ENCODE assay signal across 1 cellular context in the genomic region with DNA sequence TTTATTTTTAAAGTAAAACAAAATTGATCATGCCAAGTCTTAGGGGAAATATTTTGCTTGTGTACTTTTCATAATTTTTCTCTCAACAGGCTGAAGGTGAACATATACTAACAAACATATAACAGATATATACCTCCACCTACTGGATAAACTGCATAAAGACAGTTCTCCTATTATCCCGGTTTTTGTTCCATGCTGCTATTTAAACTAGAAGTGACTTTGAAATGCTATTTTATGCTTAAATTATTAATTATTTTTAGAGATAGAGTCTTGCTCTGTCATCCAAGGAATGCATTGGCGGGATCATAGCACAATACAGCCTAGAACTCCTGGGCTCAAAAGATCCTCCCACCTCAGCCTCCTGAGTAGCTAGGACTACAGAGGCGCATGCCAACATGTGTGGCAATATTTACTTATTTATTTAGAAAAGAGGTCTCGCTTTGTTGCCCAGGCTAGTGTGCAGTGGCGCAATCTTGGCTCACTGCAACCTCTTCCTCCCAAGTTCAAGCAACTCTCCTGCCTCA.
TF ChIP-seq lines count a peak whose summit lies in the region.

No MANE protein-coding gene starts in this region.

TF ChIP-seq in HepG2, 621 proteins besides CTCF, POLR2A, EP300 and RAD21 (continued from another document and continues in another):
- TF ChIP-seq, protein P1, sequence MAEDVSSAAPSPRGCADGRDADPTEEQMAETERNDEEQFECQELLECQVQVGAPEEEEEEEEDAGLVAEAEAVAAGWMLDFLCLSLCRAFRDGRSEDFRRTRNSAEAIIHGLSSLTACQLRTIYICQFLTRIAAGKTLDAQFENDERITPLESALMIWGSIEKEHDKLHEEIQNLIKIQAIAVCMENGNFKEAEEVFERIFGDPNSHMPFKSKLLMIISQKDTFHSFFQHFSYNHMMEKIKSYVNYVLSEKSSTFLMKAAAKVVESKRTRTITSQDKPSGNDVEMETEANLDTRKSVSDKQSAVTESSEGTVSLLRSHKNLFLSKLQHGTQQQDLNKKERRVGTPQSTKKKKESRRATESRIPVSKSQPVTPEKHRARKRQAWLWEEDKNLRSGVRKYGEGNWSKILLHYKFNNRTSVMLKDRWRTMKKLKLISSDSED (CRISPR knock-in tag; IDR thresholded peaks at IDR 0.05) = no peak
- TF ChIP-seq, protein P2, sequence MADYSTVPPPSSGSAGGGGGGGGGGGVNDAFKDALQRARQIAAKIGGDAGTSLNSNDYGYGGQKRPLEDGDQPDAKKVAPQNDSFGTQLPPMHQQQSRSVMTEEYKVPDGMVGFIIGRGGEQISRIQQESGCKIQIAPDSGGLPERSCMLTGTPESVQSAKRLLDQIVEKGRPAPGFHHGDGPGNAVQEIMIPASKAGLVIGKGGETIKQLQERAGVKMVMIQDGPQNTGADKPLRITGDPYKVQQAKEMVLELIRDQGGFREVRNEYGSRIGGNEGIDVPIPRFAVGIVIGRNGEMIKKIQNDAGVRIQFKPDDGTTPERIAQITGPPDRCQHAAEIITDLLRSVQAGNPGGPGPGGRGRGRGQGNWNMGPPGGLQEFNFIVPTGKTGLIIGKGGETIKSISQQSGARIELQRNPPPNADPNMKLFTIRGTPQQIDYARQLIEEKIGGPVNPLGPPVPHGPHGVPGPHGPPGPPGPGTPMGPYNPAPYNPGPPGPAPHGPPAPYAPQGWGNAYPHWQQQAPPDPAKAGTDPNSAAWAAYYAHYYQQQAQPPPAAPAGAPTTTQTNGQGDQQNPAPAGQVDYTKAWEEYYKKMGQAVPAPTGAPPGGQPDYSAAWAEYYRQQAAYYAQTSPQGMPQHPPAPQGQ (CRISPR knock-in tag; IDR thresholded peaks at IDR 0.05; ENCODE audit: borderline replicate concordance) = no peak
- TF ChIP-seq ZNF326 (CRISPR knock-in tag; IDR thresholded peaks at IDR 0.05; ENCODE audit: borderline replicate concordance) (no peak), SMAD9 (CRISPR knock-in tag; IDR thresholded peaks at IDR 0.05) (no peak), JARID2 (CRISPR knock-in tag; IDR thresholded peaks at IDR 0.05; ENCODE audit: insufficient replicate concordance) (no peak), RBAK (CRISPR knock-in tag; IDR thresholded peaks at IDR 0.05) (no peak), ZNF782 (CRISPR knock-in tag; IDR thresholded peaks at IDR 0.05; ENCODE audit: borderline replicate concordance) (no peak), TMF1 (CRISPR knock-in tag; IDR thresholded peaks at IDR 0.05; ENCODE audit: low read depth) (no peak), ETV5 (CRISPR knock-in tag; IDR thresholded peaks at IDR 0.05; ENCODE audit: borderline replicate concordance) (peak; percentile 44; the same call in 1 of the 2 replicates), ZKSCAN5 (CRISPR knock-in tag; IDR thresholded peaks at IDR 0.05) (no peak), ONECUT2 (CRISPR knock-in tag; IDR thresholded peaks at IDR 0.05) (no peak), ZNF143 (CRISPR knock-in tag; IDR thresholded peaks at IDR 0.05) (no peak), ZNF468 (CRISPR knock-in tag; IDR thresholded peaks at IDR 0.05) (no peak), CENPX (CRISPR knock-in tag; IDR thresholded peaks at IDR 0.05) (no peak), ZNF7 (CRISPR knock-in tag; IDR thresholded peaks at IDR 0.05) (no peak), ZNF629 (CRISPR knock-in tag; conservative IDR thresholded peaks at IDR 0.05) (peak; percentile 47), ZNF382 (CRISPR knock-in tag; IDR thresholded peaks at IDR 0.05; ENCODE audit: borderline replicate concordance) (no peak), ZNF598 (CRISPR knock-in tag; IDR thresholded peaks at IDR 0.05; ENCODE audit: borderline replicate concordance) (no peak), ZNF446 (CRISPR knock-in tag; IDR thresholded peaks at IDR 0.05) (no peak), MIER2 (CRISPR knock-in tag; IDR thresholded peaks at IDR 0.05) (no peak), RARA (CRISPR knock-in tag; IDR thresholded peaks at IDR 0.05) (peak; percentile 45; the same call in 1 of the 2 replicates), BHLHE40 (IDR thresholded peaks at IDR 0.05; ENCODE audit: low read length) (0 out of 2 replicates have a peak, but pooled peaks have one; percentile 15), ZNF124 (CRISPR knock-in tag; IDR thresholded peaks at IDR 0.05) (no peak), NKX3-1 (CRISPR knock-in tag; IDR thresholded peaks at IDR 0.05) (no peak), ZNF777 (CRISPR knock-in tag; IDR thresholded peaks at IDR 0.05) (no peak), SP1 (IDR thresholded peaks at IDR 0.05) (no peak), SP1 (CRISPR knock-in tag; IDR thresholded peaks at IDR 0.05) (no peak), ELF1 (CRISPR knock-in tag; IDR thresholded peaks at IDR 0.05) (no peak), ELF4 (CRISPR knock-in tag; IDR thresholded peaks at IDR 0.05; ENCODE audit: borderline replicate concordance) (no peak), ZNF274 (CRISPR knock-in tag; IDR thresholded peaks at IDR 0.05) (no peak), ZFY (CRISPR knock-in tag; IDR thresholded peaks at IDR 0.05) (no peak), HNRNPL (IDR thresholded peaks at IDR 0.05; ENCODE audit: low read depth, low read length) (no peak)
- TF ChIP-seq, protein P3, sequence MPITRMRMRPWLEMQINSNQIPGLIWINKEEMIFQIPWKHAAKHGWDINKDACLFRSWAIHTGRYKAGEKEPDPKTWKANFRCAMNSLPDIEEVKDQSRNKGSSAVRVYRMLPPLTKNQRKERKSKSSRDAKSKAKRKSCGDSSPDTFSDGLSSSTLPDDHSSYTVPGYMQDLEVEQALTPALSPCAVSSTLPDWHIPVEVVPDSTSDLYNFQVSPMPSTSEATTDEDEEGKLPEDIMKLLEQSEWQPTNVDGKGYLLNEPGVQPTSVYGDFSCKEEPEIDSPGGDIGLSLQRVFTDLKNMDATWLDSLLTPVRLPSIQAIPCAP (CRISPR knock-in tag; IDR thresholded peaks at IDR 0.05; ENCODE audit: low read depth) = no peak
- TF ChIP-seq, protein P4, sequence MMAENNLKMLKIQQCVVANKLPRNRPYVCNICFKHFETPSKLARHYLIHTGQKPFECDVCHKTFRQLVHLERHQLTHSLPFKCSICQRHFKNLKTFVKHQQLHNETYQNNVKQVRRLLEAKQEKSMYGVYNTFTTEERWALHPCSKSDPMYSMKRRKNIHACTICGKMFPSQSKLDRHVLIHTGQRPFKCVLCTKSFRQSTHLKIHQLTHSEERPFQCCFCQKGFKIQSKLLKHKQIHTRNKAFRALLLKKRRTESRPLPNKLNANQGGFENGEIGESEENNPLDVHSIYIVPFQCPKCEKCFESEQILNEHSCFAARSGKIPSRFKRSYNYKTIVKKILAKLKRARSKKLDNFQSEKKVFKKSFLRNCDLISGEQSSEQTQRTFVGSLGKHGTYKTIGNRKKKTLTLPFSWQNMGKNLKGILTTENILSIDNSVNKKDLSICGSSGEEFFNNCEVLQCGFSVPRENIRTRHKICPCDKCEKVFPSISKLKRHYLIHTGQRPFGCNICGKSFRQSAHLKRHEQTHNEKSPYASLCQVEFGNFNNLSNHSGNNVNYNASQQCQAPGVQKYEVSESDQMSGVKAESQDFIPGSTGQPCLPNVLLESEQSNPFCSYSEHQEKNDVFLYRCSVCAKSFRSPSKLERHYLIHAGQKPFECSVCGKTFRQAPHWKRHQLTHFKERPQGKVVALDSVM (CRISPR knock-in tag; IDR thresholded peaks at IDR 0.05) = peak; percentile 97
- TF ChIP-seq, protein P5, sequence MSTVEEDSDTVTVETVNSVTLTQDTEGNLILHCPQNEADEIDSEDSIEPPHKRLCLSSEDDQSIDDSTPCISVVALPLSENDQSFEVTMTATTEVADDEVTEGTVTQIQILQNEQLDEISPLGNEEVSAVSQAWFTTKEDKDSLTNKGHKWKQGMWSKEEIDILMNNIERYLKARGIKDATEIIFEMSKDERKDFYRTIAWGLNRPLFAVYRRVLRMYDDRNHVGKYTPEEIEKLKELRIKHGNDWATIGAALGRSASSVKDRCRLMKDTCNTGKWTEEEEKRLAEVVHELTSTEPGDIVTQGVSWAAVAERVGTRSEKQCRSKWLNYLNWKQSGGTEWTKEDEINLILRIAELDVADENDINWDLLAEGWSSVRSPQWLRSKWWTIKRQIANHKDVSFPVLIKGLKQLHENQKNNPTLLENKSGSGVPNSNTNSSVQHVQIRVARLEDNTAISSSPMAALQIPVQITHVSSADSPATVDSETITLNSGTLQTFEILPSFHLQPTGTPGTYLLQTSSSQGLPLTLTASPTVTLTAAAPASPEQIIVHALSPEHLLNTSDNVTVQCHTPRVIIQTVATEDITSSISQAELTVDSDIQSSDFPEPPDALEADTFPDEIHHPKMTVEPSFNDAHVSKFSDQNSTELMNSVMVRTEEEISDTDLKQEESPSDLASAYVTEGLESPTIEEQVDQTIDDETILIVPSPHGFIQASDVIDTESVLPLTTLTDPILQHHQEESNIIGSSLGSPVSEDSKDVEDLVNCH (CRISPR knock-in tag; IDR thresholded peaks at IDR 0.05) = no peak
- TF ChIP-seq, protein P6, sequence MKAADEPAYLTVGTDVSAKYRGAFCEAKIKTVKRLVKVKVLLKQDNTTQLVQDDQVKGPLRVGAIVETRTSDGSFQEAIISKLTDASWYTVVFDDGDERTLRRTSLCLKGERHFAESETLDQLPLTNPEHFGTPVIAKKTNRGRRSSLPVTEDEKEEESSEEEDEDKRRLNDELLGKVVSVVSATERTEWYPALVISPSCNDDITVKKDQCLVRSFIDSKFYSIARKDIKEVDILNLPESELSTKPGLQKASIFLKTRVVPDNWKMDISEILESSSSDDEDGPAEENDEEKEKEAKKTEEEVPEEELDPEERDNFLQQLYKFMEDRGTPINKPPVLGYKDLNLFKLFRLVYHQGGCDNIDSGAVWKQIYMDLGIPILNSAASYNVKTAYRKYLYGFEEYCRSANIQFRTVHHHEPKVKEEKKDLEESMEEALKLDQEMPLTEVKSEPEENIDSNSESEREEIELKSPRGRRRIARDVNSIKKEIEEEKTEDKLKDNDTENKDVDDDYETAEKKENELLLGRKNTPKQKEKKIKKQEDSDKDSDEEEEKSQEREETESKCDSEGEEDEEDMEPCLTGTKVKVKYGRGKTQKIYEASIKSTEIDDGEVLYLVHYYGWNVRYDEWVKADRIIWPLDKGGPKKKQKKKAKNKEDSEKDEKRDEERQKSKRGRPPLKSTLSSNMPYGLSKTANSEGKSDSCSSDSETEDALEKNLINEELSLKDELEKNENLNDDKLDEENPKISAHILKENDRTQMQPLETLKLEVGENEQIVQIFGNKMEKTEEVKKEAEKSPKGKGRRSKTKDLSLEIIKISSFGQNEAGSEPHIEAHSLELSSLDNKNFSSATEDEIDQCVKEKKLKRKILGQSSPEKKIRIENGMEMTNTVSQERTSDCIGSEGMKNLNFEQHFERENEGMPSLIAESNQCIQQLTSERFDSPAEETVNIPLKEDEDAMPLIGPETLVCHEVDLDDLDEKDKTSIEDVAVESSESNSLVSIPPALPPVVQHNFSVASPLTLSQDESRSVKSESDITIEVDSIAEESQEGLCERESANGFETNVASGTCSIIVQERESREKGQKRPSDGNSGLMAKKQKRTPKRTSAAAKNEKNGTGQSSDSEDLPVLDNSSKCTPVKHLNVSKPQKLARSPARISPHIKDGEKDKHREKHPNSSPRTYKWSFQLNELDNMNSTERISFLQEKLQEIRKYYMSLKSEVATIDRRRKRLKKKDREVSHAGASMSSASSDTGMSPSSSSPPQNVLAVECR (CRISPR knock-in tag; IDR thresholded peaks at IDR 0.05; ENCODE audit: borderline replicate concordance) = peak; percentile 38; the same call in 1 of the 2 replicates
- TF ChIP-seq, protein P7, sequence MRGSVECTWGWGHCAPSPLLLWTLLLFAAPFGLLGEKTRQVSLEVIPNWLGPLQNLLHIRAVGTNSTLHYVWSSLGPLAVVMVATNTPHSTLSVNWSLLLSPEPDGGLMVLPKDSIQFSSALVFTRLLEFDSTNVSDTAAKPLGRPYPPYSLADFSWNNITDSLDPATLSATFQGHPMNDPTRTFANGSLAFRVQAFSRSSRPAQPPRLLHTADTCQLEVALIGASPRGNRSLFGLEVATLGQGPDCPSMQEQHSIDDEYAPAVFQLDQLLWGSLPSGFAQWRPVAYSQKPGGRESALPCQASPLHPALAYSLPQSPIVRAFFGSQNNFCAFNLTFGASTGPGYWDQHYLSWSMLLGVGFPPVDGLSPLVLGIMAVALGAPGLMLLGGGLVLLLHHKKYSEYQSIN (CRISPR knock-in tag; IDR thresholded peaks at IDR 0.05; ENCODE audit: borderline replicate concordance) = no peak
- TF ChIP-seq, protein P8, sequence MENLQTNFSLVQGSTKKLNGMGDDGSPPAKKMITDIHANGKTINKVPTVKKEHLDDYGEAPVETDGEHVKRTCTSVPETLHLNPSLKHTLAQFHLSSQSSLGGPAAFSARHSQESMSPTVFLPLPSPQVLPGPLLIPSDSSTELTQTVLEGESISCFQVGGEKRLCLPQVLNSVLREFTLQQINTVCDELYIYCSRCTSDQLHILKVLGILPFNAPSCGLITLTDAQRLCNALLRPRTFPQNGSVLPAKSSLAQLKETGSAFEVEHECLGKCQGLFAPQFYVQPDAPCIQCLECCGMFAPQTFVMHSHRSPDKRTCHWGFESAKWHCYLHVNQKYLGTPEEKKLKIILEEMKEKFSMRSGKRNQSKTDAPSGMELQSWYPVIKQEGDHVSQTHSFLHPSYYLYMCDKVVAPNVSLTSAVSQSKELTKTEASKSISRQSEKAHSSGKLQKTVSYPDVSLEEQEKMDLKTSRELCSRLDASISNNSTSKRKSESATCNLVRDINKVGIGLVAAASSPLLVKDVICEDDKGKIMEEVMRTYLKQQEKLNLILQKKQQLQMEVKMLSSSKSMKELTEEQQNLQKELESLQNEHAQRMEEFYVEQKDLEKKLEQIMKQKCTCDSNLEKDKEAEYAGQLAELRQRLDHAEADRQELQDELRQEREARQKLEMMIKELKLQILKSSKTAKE (CRISPR knock-in tag; IDR thresholded peaks at IDR 0.05; ENCODE audit: borderline replicate concordance) = no peak
- TF ChIP-seq, protein P9, sequence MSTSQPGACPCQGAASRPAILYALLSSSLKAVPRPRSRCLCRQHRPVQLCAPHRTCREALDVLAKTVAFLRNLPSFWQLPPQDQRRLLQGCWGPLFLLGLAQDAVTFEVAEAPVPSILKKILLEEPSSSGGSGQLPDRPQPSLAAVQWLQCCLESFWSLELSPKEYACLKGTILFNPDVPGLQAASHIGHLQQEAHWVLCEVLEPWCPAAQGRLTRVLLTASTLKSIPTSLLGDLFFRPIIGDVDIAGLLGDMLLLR (CRISPR knock-in tag; IDR thresholded peaks at IDR 0.05) = no peak
- TF ChIP-seq, protein P10, sequence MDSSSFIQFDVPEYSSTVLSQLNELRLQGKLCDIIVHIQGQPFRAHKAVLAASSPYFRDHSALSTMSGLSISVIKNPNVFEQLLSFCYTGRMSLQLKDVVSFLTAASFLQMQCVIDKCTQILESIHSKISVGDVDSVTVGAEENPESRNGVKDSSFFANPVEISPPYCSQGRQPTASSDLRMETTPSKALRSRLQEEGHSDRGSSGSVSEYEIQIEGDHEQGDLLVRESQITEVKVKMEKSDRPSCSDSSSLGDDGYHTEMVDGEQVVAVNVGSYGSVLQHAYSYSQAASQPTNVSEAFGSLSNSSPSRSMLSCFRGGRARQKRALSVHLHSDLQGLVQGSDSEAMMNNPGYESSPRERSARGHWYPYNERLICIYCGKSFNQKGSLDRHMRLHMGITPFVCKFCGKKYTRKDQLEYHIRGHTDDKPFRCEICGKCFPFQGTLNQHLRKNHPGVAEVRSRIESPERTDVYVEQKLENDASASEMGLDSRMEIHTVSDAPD (CRISPR knock-in tag; IDR thresholded peaks at IDR 0.05) = no peak; the same call in 1 of the 2 replicates
